Comparison of ENCODE assay signal across 1 cellular context in genomic region chrX:68834371-68835103, GRCh38.
TF ChIP-seq lines count a peak whose summit lies in the region.

No MANE protein-coding gene starts in this region.

TF ChIP-seq in HepG2, 621 proteins besides CTCF, POLR2A, EP300 and RAD21 (continued from another document):
- TF ChIP-seq TIGD3 (CRISPR knock-in tag; IDR thresholded peaks at IDR 0.05; ENCODE audit: borderline replicate concordance) (no peak), ETV6 (CRISPR knock-in tag; conservative IDR thresholded peaks at IDR 0.05) (no peak), NFAT5 (CRISPR knock-in tag; IDR thresholded peaks at IDR 0.05) (no peak), NAIF1 (CRISPR knock-in tag; IDR thresholded peaks at IDR 0.05; ENCODE audit: borderline replicate concordance) (no peak), ZNF784 (CRISPR knock-in tag; IDR thresholded peaks at IDR 0.05; ENCODE audit: borderline replicate concordance) (no peak), MTA1 (CRISPR knock-in tag; IDR thresholded peaks at IDR 0.05; ENCODE audit: borderline replicate concordance) (no peak)
- TF ChIP-seq, protein P1, sequence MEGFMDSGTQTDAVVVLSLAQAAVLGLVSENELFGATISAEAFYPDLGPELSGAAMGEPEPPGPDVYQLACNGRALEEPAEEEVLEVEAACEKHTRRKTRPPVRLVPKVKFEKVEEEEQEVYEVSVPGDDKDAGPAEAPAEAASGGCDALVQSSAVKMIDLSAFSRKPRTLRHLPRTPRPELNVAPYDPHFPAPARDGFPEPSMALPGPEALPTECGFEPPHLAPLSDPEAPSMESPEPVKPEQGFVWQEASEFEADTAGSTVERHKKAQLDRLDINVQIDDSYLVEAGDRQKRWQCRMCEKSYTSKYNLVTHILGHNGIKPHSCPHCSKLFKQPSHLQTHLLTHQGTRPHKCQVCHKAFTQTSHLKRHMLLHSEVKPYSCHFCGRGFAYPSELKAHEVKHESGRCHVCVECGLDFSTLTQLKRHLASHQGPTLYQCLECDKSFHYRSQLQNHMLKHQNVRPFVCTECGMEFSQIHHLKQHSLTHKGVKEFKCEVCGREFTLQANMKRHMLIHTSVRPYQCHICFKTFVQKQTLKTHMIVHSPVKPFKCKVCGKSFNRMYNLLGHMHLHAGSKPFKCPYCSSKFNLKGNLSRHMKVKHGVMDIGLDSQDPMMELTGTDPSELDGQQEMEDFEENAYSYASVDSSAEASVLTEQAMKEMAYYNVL (CRISPR knock-in tag; IDR thresholded peaks at IDR 0.05; ENCODE audit: borderline replicate concordance): no peak
TF ChIP-seq in HepG2: peak in this region for 0.
